17 cellular contexts compared by ENCODE assay signal in genomic region chr2:43209204-43209717, GRCh38. TPM values are rescaled to one million over a fixed set of nuclear protein-coding genes. Genes with fewer than 3 reads are reported as not detected.
DNase-seq lines count a peak whose midpoint lies in the region; ATAC-seq and TF ChIP-seq lines count a peak whose summit lies in the region.
"Had no signal": no experiment of that assay in that cellular context is flagged by ENCODE, and none has a peak within 500 bp of the region (broad histone marks: within the 10 kb centered on the region; RNA-seq: fewer than 3 reads in every experiment).

No MANE protein-coding gene starts in this region.

- H3K9me3 ChIP-seq in naive thymus-derived CD4-positive, alpha-beta T cell (ENCODE audit: control insufficient read depth in 2 of 3, low read length in 3 of 3) = no peaks in the 10 kb centered on the region
- H3K9me3 ChIP-seq: A549, HAP-1 had no signal

- no peak for TF ChIP-seq CTCF in CD14-positive monocyte (IDR thresholded peaks at IDR 0.05)
- no peak for TF ChIP-seq CTCF in epithelial cell of esophagus (IDR thresholded peaks at IDR 0.05; ENCODE audit: insufficient read depth, low read depth, low read length, missing control alignments)

- H3K36me3 ChIP-seq in naive thymus-derived CD4-positive, alpha-beta T cell (ENCODE audit: control insufficient read depth in 2 of 3, insufficient read depth in 3 of 3, low read length in 3 of 3) = no peaks in the 10 kb centered on the region
- H3K36me3 ChIP-seq: HAP-1 had no signal

- H3K27ac Mint-ChIP-seq in CD14-positive monocyte = peak overlapping the region in 4 of 7 donors; percentile 58 to 99 (median 72)
- peak overlapping the region in 6 of 9 donors; percentile 38 to 89 (median 79) for H3K27ac Mint-ChIP-seq in naive thymus-derived CD4-positive, alpha-beta T cell

- H3K36me3 Mint-ChIP-seq in CD14-positive monocyte = peaks cover 0 to 3% of the 10 kb centered on the region in 2 donors
- H3K36me3 Mint-ChIP-seq in naive thymus-derived CD4-positive, alpha-beta T cell = peaks cover 0 to 8% (median 4%) of the 10 kb centered on the region in 5 donors

- H3K27me3 ChIP-seq in naive thymus-derived CD4-positive, alpha-beta T cell (ENCODE audit: control insufficient read depth in 2 of 2, insufficient read depth in 2 of 2, low read length in 2 of 2) = no peaks in the 10 kb centered on the region

- peaks cover 0 to 2% (median 0%) of the 10 kb centered on the region in 7 donors for H3K9me3 Mint-ChIP-seq in CD14-positive monocyte
- no peaks in the 10 kb centered on the region for H3K9me3 Mint-ChIP-seq in naive thymus-derived CD4-positive, alpha-beta T cell

- CTCF ChIA-PET in naive thymus-derived CD4-positive, alpha-beta T cell (lab: Charles Lee) = interaction anchor here (0.6 to 1.1 kb wide), 2 partner anchors 9 to 600 kb away, joined by 3 read pairs; no protein-coding TSS in a partner anchor

- no peak overlapping the region for H3K27ac ChIP-seq in naive thymus-derived CD4-positive, alpha-beta T cell (ENCODE audit: low read depth, low read length)

- peaks cover 0 to 2% (median 2%) of the 10 kb centered on the region in 3 donors for H3K27me3 Mint-ChIP-seq in CD14-positive monocyte (ENCODE audit: low read depth in 3 of 3)
- H3K27me3 Mint-ChIP-seq in naive thymus-derived CD4-positive, alpha-beta T cell = no peaks in the 10 kb centered on the region

- DNase-seq in CD14-positive monocyte (ENCODE audit: low spot score) = no peak
- DNase-seq in LoVo (ENCODE audit: low spot score) = peak; percentile 19
- peak; percentile 69 for DNase-seq in epithelial cell of esophagus (ENCODE audit: low read depth)
- no peak for DNase-seq in naive thymus-derived CD4-positive, alpha-beta T cell
- no peak for DNase-seq in T-helper 1 cell
- no peak for DNase-seq in NCI-H748 treated with DMSO at 0.1 percent for 48 hours (lab: John Stamatoyannopoulos, UW)
- no peak for DNase-seq in GM19238 (ENCODE audit: insufficient read length, low spot score)
- DNase-seq: DMS79 treated with DMSO at 0.1 percent for 48 hours, NCI-H1105 treated with DMSO at 0.1 percent for 48 hours, NCI-H1694 treated with DMSO at 0.1 percent for 48 hours, NCI-H510A treated with DMSO at 0.1 percent for 48 hours, NCI-H82, OCI-M1, SIG-M5 had no signal

- no peak overlapping the region for H3K4me3 ChIP-seq in epithelial cell of esophagus (ENCODE audit: low read length)
- no peak overlapping the region for H3K4me3 ChIP-seq in naive thymus-derived CD4-positive, alpha-beta T cell (ENCODE audit: low read length)
- H3K4me3 ChIP-seq: A549, HAP-1 had no signal

- H3K4me3 Mint-ChIP-seq in CD14-positive monocyte = no peak overlapping the region
- no peak overlapping the region for H3K4me3 Mint-ChIP-seq in naive thymus-derived CD4-positive, alpha-beta T cell

- H3K4me1 Mint-ChIP-seq in CD14-positive monocyte = peaks cover 77% of the 10 kb centered on the region
- H3K4me1 Mint-ChIP-seq in naive thymus-derived CD4-positive, alpha-beta T cell = peaks cover 29 to 66% (median 51%) of the 10 kb centered on the region in 7 donors

- peaks cover 0 to 27% of the 10 kb centered on the region in 2 donors for H3K4me1 ChIP-seq in naive thymus-derived CD4-positive, alpha-beta T cell (ENCODE audit: control insufficient read depth in 2 of 2, insufficient read depth in 2 of 2, low read length in 2 of 2)
- H3K4me1 ChIP-seq: HAP-1 had no signal

- ATAC-seq in naive thymus-derived CD4-positive, alpha-beta T cell = no peak
- no peak for ATAC-seq in GM18502 (IDR thresholded peaks at IDR 0.05; ENCODE audit: poor library complexity, unreplicated experiment)
- ATAC-seq: A549 had no signal

- intact Hi-C loops in CD14-positive monocyte (cut with micrococcal nuclease) = loop anchor here in 1 of 2 donors (5.0 kb wide), 1 partner anchor 37 kb away; no protein-coding TSS in a partner anchor
- intact Hi-C loops in naive thymus-derived CD4-positive, alpha-beta T cell (cut with micrococcal nuclease) = no loop called here

- POLR2A ChIA-PET in naive thymus-derived CD4-positive, alpha-beta T cell (lab: Charles Lee) = interaction anchor here (0.6 to 25.8 kb wide), 7 partner anchors 9 to 78 kb away, joined by 3 to 1899 read pairs (median 15); partner anchors contain the start of gene ZFP36L2

RNA-seq across cellular contexts. Expression of gene ZFP36L2, which starts 17.1 kb away (rescaled TPM):
- polyA plus RNA-seq in CD14-positive monocyte = 10 to 100 TPM; 84.4 to 88.3 TPM
- total RNA-seq in naive thymus-derived CD4-positive, alpha-beta T cell = 100 to 1,000 TPM; 231 to 747 (median 389) TPM
- 100 to 1,000 TPM; 252 to 411 TPM for polyA plus RNA-seq in naive thymus-derived CD4-positive, alpha-beta T cell

Comparison
In these comparisons a context has a peak if more than half of its experiments do, and no peak if none do; other contexts are left out.
1. DNase-seq: peak in LoVo (single experiment) and epithelial cell of esophagus (single experiment); none in CD14-positive monocyte (single experiment), naive thymus-derived CD4-positive, alpha-beta T cell (0 of 9), T-helper 1 cell (0 of 5), NCI-H748 treated with DMSO at 0.1 percent for 48 hours (single experiment) and GM19238 (single experiment).